In genomic region chr2:132267811-132268532, GRCh38 we compare ENCODE assay signal across 8 cellular contexts.
DNase-seq lines count a peak whose midpoint lies in the region; ATAC-seq and TF ChIP-seq lines count a peak whose summit lies in the region.
"Not testable (repeated sequence)": the region's sequence is repeated elsewhere in the genome, so short reads cannot be mapped to it uniquely, and the experiment has no call there.

No MANE protein-coding gene starts in this region.

- H3K79me2 ChIP-seq in neural progenitor cell (ENCODE audit: low read depth), result not testable (repeated sequence)

- not testable (repeated sequence) for H3K4me1 Mint-ChIP-seq in activated naive CD8-positive, alpha-beta T cell treated with anti-CD3 and anti-CD28 coated beads, Interleukin-2, amount 50 U/mL, for 24 hours; neural progenitor cell; stimulated activated naive B cell treated with anti-CD40 and anti-IgM and Interleukin-4, amounts not matched to agents 10 μg/mL and 1 μg/mL and 100 μg/mL, for 72 hours

- peak overlapping the region; percentile 71 for H3K4me2 ChIP-seq in neural progenitor cell

- H3K4me3 ChIP-seq in AG09309 (ENCODE audit: control insufficient read depth, low read depth, low read length) (peak overlapping the region; percentile 30), Panc1 (ENCODE audit: low read depth in 2 of 2, low read length in 2 of 2) (peak overlapping the region; percentile 27 to 56), epithelial cell of esophagus (ENCODE audit: low read length) (peak overlapping the region; percentile 8), iPS-11a (ENCODE audit: low read depth, low read length) (peak overlapping the region; percentile 1), neural progenitor cell (peak overlapping the region; percentile 31)

- H3K27ac Mint-ChIP-seq in activated naive CD8-positive, alpha-beta T cell treated with anti-CD3 and anti-CD28 coated beads, Interleukin-2, amount 50 U/mL, for 24 hours; neural progenitor cell: not testable (repeated sequence)
- H3K27ac Mint-ChIP-seq in stimulated activated naive B cell treated with anti-CD40 and anti-IgM and Interleukin-4, amounts not matched to agents 10 μg/mL and 1 μg/mL and 100 μg/mL, for 72 hours, result peak overlapping the region; percentile 20

- not testable (repeated sequence) for H3K36me3 ChIP-seq in Panc1 (ENCODE audit: control insufficient read depth, insufficient read depth, low read length); neural progenitor cell

- POLR2A ChIA-PET in Panc1 (lab: Charles Lee), result not testable (repeated sequence)

- not testable (repeated sequence) for H3K27me3 ChIP-seq in Panc1 (ENCODE audit: control insufficient read depth, insufficient read depth, low read length); neural progenitor cell

- H3K4me3 Mint-ChIP-seq in activated naive CD8-positive, alpha-beta T cell treated with anti-CD3 and anti-CD28 coated beads, Interleukin-2, amount 50 U/mL, for 24 hours, result peak overlapping the region; percentile 56
- H3K4me3 Mint-ChIP-seq in neural progenitor cell, result not testable (repeated sequence)
- peak overlapping the region in 1 of 2 donors; percentile 64 for H3K4me3 Mint-ChIP-seq in stimulated activated naive B cell treated with anti-CD40 and anti-IgM and Interleukin-4, amounts not matched to agents 10 μg/mL and 1 μg/mL and 100 μg/mL, for 72 hours

- not testable (repeated sequence) for H3K27me3 Mint-ChIP-seq in activated naive CD8-positive, alpha-beta T cell treated with anti-CD3 and anti-CD28 coated beads, Interleukin-2, amount 50 U/mL, for 24 hours; neural progenitor cell (ENCODE audit: insufficient read depth, low read depth); stimulated activated naive B cell treated with anti-CD40 and anti-IgM and Interleukin-4, amounts not matched to agents 10 μg/mL and 1 μg/mL and 100 μg/mL, for 72 hours

- not testable (repeated sequence) for H3K27ac ChIP-seq in Panc1 (ENCODE audit: low read length)
- H3K27ac ChIP-seq in neural progenitor cell, result peak overlapping the region; percentile 94

- in situ Hi-C loops in Panc1 (cut with HindIII; ENCODE audit: low pct_unique_long_range_greater_than_20kb, low sequenced_read_pairs), result not testable (repeated sequence)

- peak overlapping the region; percentile 89 for H2AFZ ChIP-seq in neural progenitor cell (replicated peaks)

- TF ChIP-seq CTCF in AG09309 (IDR thresholded peaks at IDR 0.05; ENCODE audit: control insufficient read depth, insufficient read depth, low read depth, low read length, missing control alignments); Panc1 (IDR thresholded peaks at IDR 0.05); epithelial cell of esophagus (IDR thresholded peaks at IDR 0.05; ENCODE audit: insufficient read depth, low read depth, low read length, missing control alignments); neural progenitor cell (IDR thresholded peaks at IDR 0.05): not testable (repeated sequence)

- not testable (repeated sequence) for BruUV-seq in Panc1 (replicated peaks; lab: Mats Ljungman, UMichigan)

- peaks cover 17% of the 10 kb centered on the region for H3F3A ChIP-seq in neural progenitor cell (ENCODE audit: low read depth)

- not testable (repeated sequence) for H3K9ac ChIP-seq in neural progenitor cell

- not testable (repeated sequence) for H3K36me3 Mint-ChIP-seq in activated naive CD8-positive, alpha-beta T cell treated with anti-CD3 and anti-CD28 coated beads, Interleukin-2, amount 50 U/mL, for 24 hours (ENCODE audit: low read depth); neural progenitor cell; stimulated activated naive B cell treated with anti-CD40 and anti-IgM and Interleukin-4, amounts not matched to agents 10 μg/mL and 1 μg/mL and 100 μg/mL, for 72 hours

- H3K9me3 ChIP-seq in Panc1 (ENCODE audit: control insufficient read depth, insufficient read depth, low read depth, low read length); neural progenitor cell (ENCODE audit: low read depth): not testable (repeated sequence)

- ATAC-seq in Panc1; activated naive CD8-positive, alpha-beta T cell treated with anti-CD3 and anti-CD28 coated beads, Interleukin-2, amount 50 U/mL, for 24 hours: not testable (repeated sequence)
- ATAC-seq in stimulated activated naive B cell treated with anti-CD40 and anti-IgM and Interleukin-4, amounts not matched to agents 10 μg/mL and 1 μg/mL and 100 μg/mL, for 72 hours (replicated peaks), result peak; percentile 36 to 58

- CTCF ChIA-PET in Panc1 (lab: Charles Lee), result not testable (repeated sequence)

- DNase-seq in AG09309 (ENCODE audit: low read depth), result peak; percentile 16
- DNase-seq in H4 (ENCODE audit: low spot score), result peak; percentile 33
- DNase-seq in Panc1 (ENCODE audit: low read depth, low spot score), result not testable (repeated sequence)
- peak; percentile 5 for DNase-seq in activated naive CD8-positive, alpha-beta T cell treated with anti-CD3 and anti-CD28 coated beads, Interleukin-2, amount 50 U/mL, for 24 hours
- DNase-seq in epithelial cell of esophagus (ENCODE audit: low read depth), result peak; percentile 49
- DNase-seq in neural progenitor cell (ENCODE audit: low spot score), result peak; percentile 59
- DNase-seq in stimulated activated naive B cell treated with anti-CD40 and anti-IgM and Interleukin-4, amounts not matched to agents 10 μg/mL and 1 μg/mL and 100 μg/mL, for 72 hours, result peak; percentile 42

- H4K20me1 ChIP-seq in neural progenitor cell (ENCODE audit: low read depth), result not testable (repeated sequence)

- intact Hi-C loops in Panc1 (cut with micrococcal nuclease; ENCODE audit: unreplicated experiment), result loop anchor here (2.0 to 5.0 kb wide), 2 partner anchors 903 to 1574 kb away; no protein-coding TSS in a partner anchor

- not testable (repeated sequence) for H3K9me3 Mint-ChIP-seq in activated naive CD8-positive, alpha-beta T cell treated with anti-CD3 and anti-CD28 coated beads, Interleukin-2, amount 50 U/mL, for 24 hours; neural progenitor cell; stimulated activated naive B cell treated with anti-CD40 and anti-IgM and Interleukin-4, amounts not matched to agents 10 μg/mL and 1 μg/mL and 100 μg/mL, for 72 hours

- H3K4me1 ChIP-seq in Panc1 (ENCODE audit: control insufficient read depth, insufficient read depth, low read length), result not testable (repeated sequence)
- H3K4me1 ChIP-seq in neural progenitor cell, result peaks cover 17% of the 10 kb centered on the region
